ENCODE assay signal across 35 cellular contexts in genomic region chr4:11790230-11790629, GRCh38.
"Had no signal": no experiment of that assay in that cellular context is flagged by ENCODE, and none has a peak within 500 bp of the region (broad histone marks: within the 10 kb centered on the region; RNA-seq: fewer than 3 reads in every experiment).

No MANE protein-coding gene starts in this region.

- H3K4me3 ChIP-seq: adrenal gland, ascending aorta, body of pancreas, breast epithelium, cardiac muscle cell had no signal

- H3K9me3 ChIP-seq: adrenal gland, ascending aorta, body of pancreas, breast epithelium had no signal

- ATAC-seq: activated naive CD4-positive, alpha-beta T cell treated with anti-CD3 and anti-CD28 coated beads, Interleukin-2, amount 50 U/mL, for 72 hours; activated naive CD8-positive, alpha-beta T cell treated with anti-CD3 and anti-CD28 coated beads, Interleukin-2, amount 50 U/mL, for 24 hours; activated T-cell treated with anti-CD3 and anti-CD28 coated beads, Interleukin-2, amount 50 U/mL, for 4 hours; activated T-cell treated with anti-CD3 and anti-CD28 coated beads, Interleukin-2, amount 50 U/mL, for 72 hours; activated T-helper 17 cell treated with anti-CD3 and anti-CD28 coated beads, Interleukin-2, amount 50 U/mL, for 72 hours; body of pancreas had no signal

- FAIRE-seq: astrocyte, bronchial epithelial cell had no signal

- DNase-seq: activated effector memory CD4-positive, alpha-beta T cell treated with anti-CD3 and anti-CD28 coated beads, Interleukin-2, amount 50 U/mL, for 16 hours; activated effector memory CD4-positive, alpha-beta T cell treated with Interleukin-2 at 50 U/mL for 16 hours; activated gamma-delta T cell; activated gamma-delta T cell treated with Interleukin-2 at 50 U/mL for 16 hours; activated naive CD4-positive, alpha-beta T cell; activated naive CD4-positive, alpha-beta T cell treated with anti-CD3 and anti-CD28 coated beads for 36 hours; activated naive CD4-positive, alpha-beta T cell treated with anti-CD3 and anti-CD28 coated beads, Interleukin-2, amount 10 ng/mL, durations not matched to agents 7 days and 5 days; activated naive CD4-positive, alpha-beta T cell treated with anti-CD3 and anti-CD28 coated beads, Interleukin-2, amount 50 U/mL, for 16 hours; activated naive CD4-positive, alpha-beta T cell treated with Interleukin-2 at 50 U/mL for 16 hours; activated naive CD8-positive, alpha-beta T cell treated with anti-CD3 and anti-CD28 coated beads for 36 hours; activated naive CD8-positive, alpha-beta T cell treated with anti-CD3 and anti-CD28 coated beads, Interleukin-2, amount 10 ng/mL, durations not matched to agents 7 days and 5 days; activated naive CD8-positive, alpha-beta T cell treated with anti-CD3 and anti-CD28 coated beads, Interleukin-2, amount 50 U/mL, for 24 hours; activated T-cell treated with anti-CD3 and anti-CD28 coated beads for 4 hours; activated T-cell treated with anti-CD3 and anti-CD28 coated beads, Interleukin-2, amount 50 U/mL, for 1 hour; activated T-cell treated with anti-CD3 and anti-CD28 coated beads, Interleukin-2, amount 50 U/mL, for 24 hours; activated T-cell treated with anti-CD3 and anti-CD28 coated beads, Interleukin-2, amount 50 U/mL, for 4 hours; activated T-cell treated with anti-CD3 and anti-CD28 coated beads, Interleukin-2, amount 50 U/mL, for 48 hours; activated T-cell treated with anti-CD3 and anti-CD28 coated beads, Interleukin-2, amount 50 U/mL, for 72 hours; adrenal gland; amniotic stem cell; amygdala; anterior cingulate cortex; aorta; body of pancreas; brain microvascular endothelial cell; caudate nucleus; central memory CD4-positive, alpha-beta T cell; cerebellar nuclear complex had no signal

- H3K27me3 ChIP-seq: adrenal gland, ascending aorta, body of pancreas, brain microvascular endothelial cell, breast epithelium, cardiac muscle cell had no signal

- H3K27ac ChIP-seq: adrenal gland, ascending aorta, body of pancreas, brain microvascular endothelial cell, breast epithelium, cardiac muscle cell had no signal

- H3K36me3 ChIP-seq: adrenal gland, ascending aorta, brain microvascular endothelial cell, breast epithelium, cardiac muscle cell had no signal

- H3K4me1 ChIP-seq: adrenal gland, ascending aorta, body of pancreas, breast epithelium had no signal
